ENCODE assay signal across 10 cellular contexts in the genomic region with DNA sequence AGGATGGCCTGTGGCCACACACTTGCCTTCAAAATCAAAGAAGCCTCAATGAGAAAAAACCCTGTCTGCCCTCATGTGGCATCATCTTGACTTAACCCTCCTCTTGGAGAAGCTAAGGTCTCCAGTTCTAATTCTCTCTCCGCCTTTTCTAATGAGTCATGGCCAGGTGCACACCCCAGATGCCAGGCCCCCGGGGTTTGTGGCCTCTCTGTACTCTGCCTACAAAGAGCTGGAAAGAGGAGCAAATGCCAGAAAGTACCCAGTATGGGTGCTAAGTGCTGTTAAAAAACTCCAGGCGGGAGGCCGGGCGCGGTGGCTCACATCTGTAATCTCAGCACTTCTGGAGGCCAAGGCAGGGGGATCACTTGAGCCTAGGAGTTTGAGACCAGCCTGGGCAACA. TPM values are rescaled to one million over a fixed set of nuclear protein-coding genes. Genes with fewer than 3 reads are reported as not detected.
DNase-seq lines count a peak whose midpoint lies in the region; ATAC-seq and TF ChIP-seq lines count a peak whose summit lies in the region.
"Not testable (repeated sequence)": the region's sequence is repeated elsewhere in the genome, so short reads cannot be mapped to it uniquely, and the experiment has no call there.
"Had no signal": no experiment of that assay in that cellular context is flagged by ENCODE, and none has a peak within 500 bp of the region (broad histone marks: within the 10 kb centered on the region; RNA-seq: fewer than 3 reads in every experiment).

No MANE protein-coding gene starts in this region.

- not testable (repeated sequence) for H2AFZ ChIP-seq in osteoblast (ENCODE audit: low read length)

- H3K4me2 ChIP-seq in osteoblast (ENCODE audit: insufficient read depth, low read length), result not testable (repeated sequence)

- ATAC-seq in RWPE2 (ENCODE audit: low read depth), result peak; percentile 66
- ATAC-seq in activated T-helper 17 cell treated with anti-CD3 and anti-CD28 coated beads, Interleukin-2, amount 50 U/mL, for 72 hours (replicated peaks); stimulated activated memory B cell treated with anti-CD40 and anti-IgM and Interleukin-4, amounts not matched to agents 10 μg/mL and 1 μg/mL and 100 μg/mL, for 72 hours: not testable (repeated sequence)

- intact Hi-C loops in adrenal gland (cut with DNase I), result not testable (repeated sequence)

- H3K27me3 ChIP-seq in RWPE2 (ENCODE audit: insufficient read depth, poor library complexity, severe bottlenecking); adrenal gland; osteoblast (ENCODE audit: insufficient read depth, low read length): not testable (repeated sequence)

- not testable (repeated sequence) for H4K20me1 ChIP-seq in osteoblast (ENCODE audit: insufficient read depth, low read length)

- not testable (repeated sequence) for H3K27me3 Mint-ChIP-seq in activated T-helper 17 cell treated with anti-CD3 and anti-CD28 coated beads, Interleukin-2, amount 50 U/mL, for 72 hours; stimulated activated memory B cell treated with anti-CD40 and anti-IgM and Interleukin-4, amounts not matched to agents 10 μg/mL and 1 μg/mL and 100 μg/mL, for 72 hours

- TF ChIP-seq POLR2A in adrenal gland (IDR thresholded peaks at IDR 0.05), result not testable (repeated sequence)

- H3K4me3 ChIP-seq in RWPE2 (ENCODE audit: severe bottlenecking); adrenal gland; epithelial cell of esophagus (ENCODE audit: low read length); osteoblast (ENCODE audit: insufficient read depth, low read length): not testable (repeated sequence)

- TF ChIP-seq CTCF in RWPE2 (IDR thresholded peaks at IDR 0.05; ENCODE audit: poor library complexity, severe bottlenecking); adrenal gland (IDR thresholded peaks at IDR 0.05); epithelial cell of esophagus (IDR thresholded peaks at IDR 0.05; ENCODE audit: insufficient read depth, low read depth, low read length, missing control alignments); osteoblast (IDR thresholded peaks at IDR 0.05; ENCODE audit: extremely low read depth, low read depth, low read length): not testable (repeated sequence)

- not testable (repeated sequence) for H3K9me3 Mint-ChIP-seq in activated T-helper 17 cell treated with anti-CD3 and anti-CD28 coated beads, Interleukin-2, amount 50 U/mL, for 72 hours; stimulated activated memory B cell treated with anti-CD40 and anti-IgM and Interleukin-4, amounts not matched to agents 10 μg/mL and 1 μg/mL and 100 μg/mL, for 72 hours

- 81 to 91% (median 87%) methylated on average over 6 of the region's 6 CpGs for WGBS in adrenal gland, 4 donors

- peak overlapping the region; percentile 41 for H3K27ac Mint-ChIP-seq in activated T-helper 17 cell treated with anti-CD3 and anti-CD28 coated beads, Interleukin-2, amount 50 U/mL, for 72 hours
- peak overlapping the region; percentile 10 for H3K27ac Mint-ChIP-seq in stimulated activated memory B cell treated with anti-CD40 and anti-IgM and Interleukin-4, amounts not matched to agents 10 μg/mL and 1 μg/mL and 100 μg/mL, for 72 hours

- DNase-seq in LHCN-M2 (ENCODE audit: low read depth) (peak; percentile 4), epithelial cell of esophagus (ENCODE audit: low read depth) (peak; percentile 17), osteoblast (ENCODE audit: insufficient read length, low spot score, missing footprints) (peak; percentile 9)
- not testable (repeated sequence) for DNase-seq in RWPE2 (ENCODE audit: low spot score); adrenal gland

- H3K79me2 ChIP-seq in osteoblast (ENCODE audit: insufficient read depth, low read length), result not testable (repeated sequence)

- not testable (repeated sequence) for H3K36me3 ChIP-seq in RWPE2 (ENCODE audit: low read depth); adrenal gland (replicated peaks in 1 of 2); osteoblast (ENCODE audit: insufficient read depth, low read length)

- H3K4me1 ChIP-seq in RWPE2 (ENCODE audit: insufficient read depth, poor library complexity, severe bottlenecking); osteoblast (ENCODE audit: insufficient read depth, low read length): not testable (repeated sequence)
- peaks cover 0 to 20% of the 10 kb centered on the region in 2 donors for H3K4me1 ChIP-seq in adrenal gland (replicated peaks in 1 of 2)

- H3K36me3 Mint-ChIP-seq in activated T-helper 17 cell treated with anti-CD3 and anti-CD28 coated beads, Interleukin-2, amount 50 U/mL, for 72 hours (ENCODE audit: low read depth), result peaks cover 11% of the 10 kb centered on the region
- H3K36me3 Mint-ChIP-seq in stimulated activated memory B cell treated with anti-CD40 and anti-IgM and Interleukin-4, amounts not matched to agents 10 μg/mL and 1 μg/mL and 100 μg/mL, for 72 hours, result not testable (repeated sequence)

- H3K4me3 Mint-ChIP-seq in activated T-helper 17 cell treated with anti-CD3 and anti-CD28 coated beads, Interleukin-2, amount 50 U/mL, for 72 hours; stimulated activated memory B cell treated with anti-CD40 and anti-IgM and Interleukin-4, amounts not matched to agents 10 μg/mL and 1 μg/mL and 100 μg/mL, for 72 hours: not testable (repeated sequence)

- H3K9me3 ChIP-seq in RWPE2 (ENCODE audit: severe bottlenecking); adrenal gland (replicated peaks in 1 of 3); osteoblast (ENCODE audit: low read depth, low read length): not testable (repeated sequence)

- H3K27ac ChIP-seq in RWPE2 (ENCODE audit: poor library complexity, severe bottlenecking); osteoblast (ENCODE audit: low read depth, low read length): not testable (repeated sequence)
- H3K27ac ChIP-seq in adrenal gland, result peak overlapping the region in 3 of 5 donors; percentile 47 to 63 (median 62)

- H3K4me1 Mint-ChIP-seq in activated T-helper 17 cell treated with anti-CD3 and anti-CD28 coated beads, Interleukin-2, amount 50 U/mL, for 72 hours, result peaks cover 21% of the 10 kb centered on the region
- H3K4me1 Mint-ChIP-seq in stimulated activated memory B cell treated with anti-CD40 and anti-IgM and Interleukin-4, amounts not matched to agents 10 μg/mL and 1 μg/mL and 100 μg/mL, for 72 hours, result peaks cover 17% of the 10 kb centered on the region

RNA-seq across cellular contexts. Expression of a gene that starts 20.2 kb away (rescaled TPM):
- total RNA-seq in LHCN-M2 (2014; rRNA removed), result not detected in 2 replicates
- 0.15 TPM for polyA plus RNA-seq in LHCN-M2 (2012)
- 10 to 100 TPM; 16.1 to 28.5 TPM for total RNA-seq in activated T-helper 17 cell treated with anti-CD3 and anti-CD28 coated beads, Interleukin-2, amount 50 U/mL, for 72 hours
- 1 to 10 TPM in 3 of 8 donors, under 1 TPM in 5; 0.21 to 1.8 (median 0.56) TPM for total RNA-seq in adrenal gland
- under 1 TPM in 2 of 3 donors, not detected in 1; 0.34 to 0.56 TPM for polyA plus RNA-seq in adrenal gland
- total RNA-seq in osteoblast, result not detected in 2 replicates
- total RNA-seq: GM23338, HepG2, HT1080 had no signal
- polyA plus RNA-seq: HepG2 had no signal

Comparison
In these comparisons a context has a peak if more than half of its experiments do, and no peak if none do; other contexts are left out.
1. RNA of a gene that starts 20.2 kb away (total RNA-seq): 16.1 to 28.5 TPM in activated T-helper 17 cell treated with anti-CD3 and anti-CD28 coated beads, Interleukin-2, amount 50 U/mL, for 72 hours; 0.21 to 1.8 TPM in adrenal gland, not detected in LHCN-M2 and not detected in osteoblast; every median in the first group is over 4 times any median in the second.